2 cellular contexts compared by ENCODE assay signal in the genomic region with DNA sequence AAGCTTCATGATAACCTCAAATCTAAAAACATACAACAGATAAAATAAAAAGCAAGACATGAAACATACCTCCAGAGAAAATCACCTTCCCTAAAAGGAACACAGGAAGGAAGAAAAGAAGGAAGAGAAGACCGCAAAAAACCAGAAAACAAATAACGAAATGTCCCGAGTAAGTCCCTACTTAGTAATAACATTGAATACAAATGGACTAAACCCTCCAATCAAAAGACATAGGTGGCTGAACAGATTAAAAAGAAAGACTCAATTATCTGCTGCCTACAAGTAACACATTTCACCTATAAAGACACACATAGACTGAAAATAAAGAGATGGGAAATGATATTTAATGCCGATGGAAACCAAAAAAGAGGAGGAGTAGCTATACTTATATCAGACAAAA.
TF ChIP-seq lines count a peak whose summit lies in the region.

No MANE protein-coding gene starts in this region.

TF ChIP-seq in A549, 52 proteins besides CTCF, POLR2A, EP300 and RAD21:
- TF ChIP-seq CBX8 (IDR thresholded peaks at IDR 0.05) (peak; percentile 54; the same call in 1 of the 2 replicates), MAX (IDR thresholded peaks at IDR 0.05) (no peak), NPAS2 (CRISPR knock-in tag; IDR thresholded peaks at IDR 0.05; ENCODE audit: borderline replicate concordance) (no peak), CHD2 (IDR thresholded peaks at IDR 0.05; ENCODE audit: low read length, partially characterized antibody) (no peak), ZFP36 (IDR thresholded peaks at IDR 0.05; ENCODE audit: borderline replicate concordance, partially characterized antibody) (peak; percentile 11), RFX5 (IDR thresholded peaks at IDR 0.05) (no peak), NFE2L2 (conservative IDR thresholded peaks at IDR 0.05; ENCODE audit: low read length) (no peak), KDM5A (IDR thresholded peaks at IDR 0.05) (no peak), HDAC2 (IDR thresholded peaks at IDR 0.05) (no peak)

TF ChIP-seq in K562, 482 proteins besides CTCF, POLR2A, EP300 and RAD21:
- TF ChIP-seq CBX8 (IDR thresholded peaks at IDR 0.05; ENCODE audit: borderline replicate concordance, extremely low read depth, low read depth, low read length, poor library complexity, severe bottlenecking) (peak; percentile 65), ZNF696 (CRISPR knock-in tag; conservative IDR thresholded peaks at IDR 0.05) (no peak)
